In the genomic region with DNA sequence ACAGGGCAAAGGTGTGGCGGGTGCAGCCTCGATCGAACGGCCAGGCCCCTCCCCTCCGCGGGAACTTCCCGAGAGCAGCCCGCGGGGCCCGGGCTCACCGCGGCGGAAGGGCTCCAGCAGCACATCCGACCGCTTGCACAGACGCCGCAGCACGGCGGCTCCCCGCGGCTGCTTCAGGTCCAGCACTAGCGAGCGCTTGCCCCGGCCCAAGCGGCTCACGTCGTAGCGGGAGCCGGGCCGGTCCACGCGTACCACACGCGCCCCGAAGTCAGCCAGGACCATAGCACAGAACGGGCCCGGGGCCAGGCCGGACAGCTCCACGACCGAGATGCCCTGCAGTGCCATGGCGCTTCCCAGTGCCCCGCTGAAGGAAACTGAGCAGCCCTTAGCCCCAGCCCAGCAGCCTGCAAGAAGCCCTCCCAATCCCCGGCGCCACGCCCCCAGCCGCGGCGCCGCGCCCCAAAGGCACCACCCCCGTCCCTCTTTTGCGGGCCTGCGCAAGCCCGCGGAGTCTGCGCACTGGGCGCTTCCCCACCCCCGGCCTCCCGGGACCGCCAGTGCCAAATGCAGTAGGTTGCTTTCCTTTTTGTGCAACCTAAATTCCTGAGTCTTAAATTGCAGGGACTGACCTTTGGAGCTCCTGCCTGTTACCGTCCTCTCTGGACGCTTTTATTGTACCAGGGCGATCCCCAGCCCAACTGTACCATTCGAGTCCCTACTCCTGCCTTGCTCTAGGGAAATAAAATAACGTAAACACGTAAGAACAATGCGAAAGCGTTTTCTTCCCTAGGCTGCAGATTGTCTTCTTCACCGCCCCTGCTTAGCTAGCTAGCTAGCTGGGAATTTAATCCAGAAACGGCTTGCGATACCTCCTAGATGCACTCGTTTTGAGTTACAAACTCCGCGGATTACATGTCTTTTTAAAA, we compare ENCODE assay signal across 1 cellular context.
A peak's percentile ranks its signal among the peaks of the same experiment; 100 is the strongest.
TF ChIP-seq lines count a peak whose summit lies in the region.

A gene (minus strand): TSS at position 376 of the 926 bp plus-strand sequence. CDS start 31 bp downstream, at position 345.

TF ChIP-seq in K562, 482 proteins besides CTCF, POLR2A, EP300 and RAD21 (continued from another document and continues in another):
- TF ChIP-seq, protein P1, sequence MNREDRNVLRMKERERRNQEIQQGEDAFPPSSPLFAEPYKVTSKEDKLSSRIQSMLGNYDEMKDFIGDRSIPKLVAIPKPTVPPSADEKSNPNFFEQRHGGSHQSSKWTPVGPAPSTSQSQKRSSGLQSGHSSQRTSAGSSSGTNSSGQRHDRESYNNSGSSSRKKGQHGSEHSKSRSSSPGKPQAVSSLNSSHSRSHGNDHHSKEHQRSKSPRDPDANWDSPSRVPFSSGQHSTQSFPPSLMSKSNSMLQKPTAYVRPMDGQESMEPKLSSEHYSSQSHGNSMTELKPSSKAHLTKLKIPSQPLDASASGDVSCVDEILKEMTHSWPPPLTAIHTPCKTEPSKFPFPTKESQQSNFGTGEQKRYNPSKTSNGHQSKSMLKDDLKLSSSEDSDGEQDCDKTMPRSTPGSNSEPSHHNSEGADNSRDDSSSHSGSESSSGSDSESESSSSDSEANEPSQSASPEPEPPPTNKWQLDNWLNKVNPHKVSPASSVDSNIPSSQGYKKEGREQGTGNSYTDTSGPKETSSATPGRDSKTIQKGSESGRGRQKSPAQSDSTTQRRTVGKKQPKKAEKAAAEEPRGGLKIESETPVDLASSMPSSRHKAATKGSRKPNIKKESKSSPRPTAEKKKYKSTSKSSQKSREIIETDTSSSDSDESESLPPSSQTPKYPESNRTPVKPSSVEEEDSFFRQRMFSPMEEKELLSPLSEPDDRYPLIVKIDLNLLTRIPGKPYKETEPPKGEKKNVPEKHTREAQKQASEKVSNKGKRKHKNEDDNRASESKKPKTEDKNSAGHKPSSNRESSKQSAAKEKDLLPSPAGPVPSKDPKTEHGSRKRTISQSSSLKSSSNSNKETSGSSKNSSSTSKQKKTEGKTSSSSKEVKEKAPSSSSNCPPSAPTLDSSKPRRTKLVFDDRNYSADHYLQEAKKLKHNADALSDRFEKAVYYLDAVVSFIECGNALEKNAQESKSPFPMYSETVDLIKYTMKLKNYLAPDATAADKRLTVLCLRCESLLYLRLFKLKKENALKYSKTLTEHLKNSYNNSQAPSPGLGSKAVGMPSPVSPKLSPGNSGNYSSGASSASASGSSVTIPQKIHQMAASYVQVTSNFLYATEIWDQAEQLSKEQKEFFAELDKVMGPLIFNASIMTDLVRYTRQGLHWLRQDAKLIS (CRISPR knock-in tag; IDR thresholded peaks at IDR 0.05) = peak; percentile 86
- TF ChIP-seq NONO (IDR thresholded peaks at IDR 0.05; ENCODE audit: low read depth in 2 of 2, low read length in 1 of 2) = peak; percentile 64 to 70; a peak in 2 of 4 replicates
- 0 out of 2 replicates have a peak, but pooled peaks have one; percentile 34 for TF ChIP-seq ELF4 (CRISPR knock-in tag; IDR thresholded peaks at IDR 0.05)
- no peak for TF ChIP-seq HMG20A (CRISPR knock-in tag; conservative IDR thresholded peaks at IDR 0.05)
- TF ChIP-seq ZNF232 (CRISPR knock-in tag; IDR thresholded peaks at IDR 0.05) = no peak
- peak; percentile 58; the same call in 1 of the 2 replicates for TF ChIP-seq ZNF431 (CRISPR knock-in tag; IDR thresholded peaks at IDR 0.05)
- TF ChIP-seq BRD4 (IDR thresholded peaks at IDR 0.05) = 0 out of 2 replicates have a peak, but pooled peaks have one; percentile 35
- TF ChIP-seq, protein P2, sequence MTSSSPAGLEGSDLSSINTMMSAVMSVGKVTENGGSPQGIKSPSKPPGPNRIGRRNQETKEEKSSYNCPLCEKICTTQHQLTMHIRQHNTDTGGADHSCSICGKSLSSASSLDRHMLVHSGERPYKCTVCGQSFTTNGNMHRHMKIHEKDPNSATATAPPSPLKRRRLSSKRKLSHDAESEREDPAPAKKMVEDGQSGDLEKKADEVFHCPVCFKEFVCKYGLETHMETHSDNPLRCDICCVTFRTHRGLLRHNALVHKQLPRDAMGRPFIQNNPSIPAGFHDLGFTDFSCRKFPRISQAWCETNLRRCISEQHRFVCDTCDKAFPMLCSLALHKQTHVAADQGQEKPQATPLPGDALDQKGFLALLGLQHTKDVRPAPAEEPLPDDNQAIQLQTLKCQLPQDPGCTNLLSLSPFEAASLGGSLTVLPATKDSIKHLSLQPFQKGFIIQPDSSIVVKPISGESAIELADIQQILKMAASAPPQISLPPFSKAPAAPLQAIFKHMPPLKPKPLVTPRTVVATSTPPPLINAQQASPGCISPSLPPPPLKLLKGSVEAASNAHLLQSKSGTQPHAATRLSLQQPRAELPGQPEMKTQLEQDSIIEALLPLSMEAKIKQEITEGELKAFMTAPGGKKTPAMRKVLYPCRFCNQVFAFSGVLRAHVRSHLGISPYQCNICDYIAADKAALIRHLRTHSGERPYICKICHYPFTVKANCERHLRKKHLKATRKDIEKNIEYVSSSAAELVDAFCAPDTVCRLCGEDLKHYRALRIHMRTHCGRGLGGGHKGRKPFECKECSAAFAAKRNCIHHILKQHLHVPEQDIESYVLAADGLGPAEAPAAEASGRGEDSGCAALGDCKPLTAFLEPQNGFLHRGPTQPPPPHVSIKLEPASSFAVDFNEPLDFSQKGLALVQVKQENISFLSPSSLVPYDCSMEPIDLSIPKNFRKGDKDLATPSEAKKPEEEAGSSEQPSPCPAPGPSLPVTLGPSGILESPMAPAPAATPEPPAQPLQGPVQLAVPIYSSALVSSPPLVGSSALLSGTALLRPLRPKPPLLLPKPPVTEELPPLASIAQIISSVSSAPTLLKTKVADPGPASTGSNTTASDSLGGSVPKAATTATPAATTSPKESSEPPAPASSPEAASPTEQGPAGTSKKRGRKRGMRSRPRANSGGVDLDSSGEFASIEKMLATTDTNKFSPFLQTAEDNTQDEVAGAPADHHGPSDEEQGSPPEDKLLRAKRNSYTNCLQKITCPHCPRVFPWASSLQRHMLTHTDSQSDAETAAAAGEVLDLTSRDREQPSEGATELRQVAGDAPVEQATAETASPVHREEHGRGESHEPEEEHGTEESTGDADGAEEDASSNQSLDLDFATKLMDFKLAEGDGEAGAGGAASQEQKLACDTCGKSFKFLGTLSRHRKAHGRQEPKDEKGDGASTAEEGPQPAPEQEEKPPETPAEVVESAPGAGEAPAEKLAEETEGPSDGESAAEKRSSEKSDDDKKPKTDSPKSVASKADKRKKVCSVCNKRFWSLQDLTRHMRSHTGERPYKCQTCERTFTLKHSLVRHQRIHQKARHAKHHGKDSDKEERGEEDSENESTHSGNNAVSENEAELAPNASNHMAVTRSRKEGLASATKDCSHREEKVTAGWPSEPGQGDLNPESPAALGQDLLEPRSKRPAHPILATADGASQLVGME (CRISPR knock-in tag; IDR thresholded peaks at IDR 0.05) = no peak
- TF ChIP-seq TEAD2 (tag; IDR thresholded peaks at IDR 0.05) = 0 out of 2 replicates have a peak, but pooled peaks have one; percentile 48
- TF ChIP-seq L3MBTL2 (IDR thresholded peaks at IDR 0.05) = peak; percentile 90
- no peak for TF ChIP-seq RBM17 (IDR thresholded peaks at IDR 0.05; ENCODE audit: borderline replicate concordance, low read depth, low read length)
- TF ChIP-seq PHF8 (IDR thresholded peaks at IDR 0.05; ENCODE audit: borderline replicate concordance, low read length) = peak; percentile 92
- TF ChIP-seq ILF3 (IDR thresholded peaks at IDR 0.05; ENCODE audit: borderline replicate concordance) = peak; percentile 31; the same call in 1 of the 2 replicates
- no peak; the same call in 1 of the 2 replicates for TF ChIP-seq ESRRA (IDR thresholded peaks at IDR 0.05; ENCODE audit: borderline replicate concordance, low read depth)
- no peak; a peak in 1 of 4 replicates for TF ChIP-seq ETV6 (IDR thresholded peaks at IDR 0.05; ENCODE audit: borderline replicate concordance in 1 of 2, low read depth in 2 of 2, low read length in 1 of 2)
- TF ChIP-seq ETV6 (CRISPR knock-in tag; IDR thresholded peaks at IDR 0.05; ENCODE audit: borderline replicate concordance) = peak; percentile 48; the same call in 1 of the 2 replicates
- TF ChIP-seq HMGN3 (IDR thresholded peaks at IDR 0.05; ENCODE audit: borderline replicate concordance, extremely low read depth, insufficient read length, low read depth, low read length) = peak; percentile 90
- TF ChIP-seq KLF10 (CRISPR knock-in tag; IDR thresholded peaks at IDR 0.05) = no peak
- TF ChIP-seq ZNF589 (CRISPR knock-in tag; IDR thresholded peaks at IDR 0.05; ENCODE audit: low read depth) = 0 out of 2 replicates have a peak, but pooled peaks have one; percentile 50
- peak; percentile 63; the same call in 1 of the 2 replicates for TF ChIP-seq CBX1 (IDR thresholded peaks at IDR 0.05; ENCODE audit: low read depth)
- TF ChIP-seq, protein P3, sequence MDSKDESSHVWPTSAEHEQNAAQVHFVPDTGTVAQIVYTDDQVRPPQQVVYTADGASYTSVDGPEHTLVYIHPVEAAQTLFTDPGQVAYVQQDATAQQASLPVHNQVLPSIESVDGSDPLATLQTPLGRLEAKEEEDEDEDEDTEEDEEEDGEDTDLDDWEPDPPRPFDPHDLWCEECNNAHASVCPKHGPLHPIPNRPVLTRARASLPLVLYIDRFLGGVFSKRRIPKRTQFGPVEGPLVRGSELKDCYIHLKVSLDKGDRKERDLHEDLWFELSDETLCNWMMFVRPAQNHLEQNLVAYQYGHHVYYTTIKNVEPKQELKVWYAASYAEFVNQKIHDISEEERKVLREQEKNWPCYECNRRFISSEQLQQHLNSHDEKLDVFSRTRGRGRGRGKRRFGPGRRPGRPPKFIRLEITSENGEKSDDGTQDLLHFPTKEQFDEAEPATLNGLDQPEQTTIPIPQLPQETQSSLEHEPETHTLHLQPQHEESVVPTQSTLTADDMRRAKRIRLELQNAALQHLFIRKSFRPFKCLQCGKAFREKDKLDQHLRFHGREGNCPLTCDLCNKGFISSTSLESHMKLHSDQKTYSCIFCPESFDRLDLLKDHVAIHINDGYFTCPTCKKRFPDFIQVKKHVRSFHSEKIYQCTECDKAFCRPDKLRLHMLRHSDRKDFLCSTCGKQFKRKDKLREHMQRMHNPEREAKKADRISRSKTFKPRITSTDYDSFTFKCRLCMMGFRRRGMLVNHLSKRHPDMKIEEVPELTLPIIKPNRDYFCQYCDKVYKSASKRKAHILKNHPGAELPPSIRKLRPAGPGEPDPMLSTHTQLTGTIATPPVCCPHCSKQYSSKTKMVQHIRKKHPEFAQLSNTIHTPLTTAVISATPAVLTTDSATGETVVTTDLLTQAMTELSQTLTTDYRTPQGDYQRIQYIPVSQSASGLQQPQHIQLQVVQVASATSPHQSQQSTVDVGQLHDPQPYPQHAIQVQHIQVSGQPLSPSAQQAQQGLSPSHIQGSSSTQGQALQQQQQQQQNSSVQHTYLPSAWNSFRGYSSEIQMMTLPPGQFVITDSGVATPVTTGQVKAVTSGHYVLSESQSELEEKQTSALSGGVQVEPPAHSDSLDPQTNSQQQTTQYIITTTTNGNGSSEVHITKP (IDR thresholded peaks at IDR 0.05; ENCODE audit: partially characterized antibody) = peak; percentile 60
- peak; percentile 82 for TF ChIP-seq SAP30 (IDR thresholded peaks at IDR 0.05; ENCODE audit: borderline replicate concordance, insufficient read depth, low read depth, low read length, poor library complexity, severe bottlenecking)
- no peak; the same call in 1 of the 2 replicates for TF ChIP-seq MAFF (IDR thresholded peaks at IDR 0.05; ENCODE audit: low read length)
- TF ChIP-seq NFATC3 (IDR thresholded peaks at IDR 0.05) = no peak
- TF ChIP-seq, protein P4, sequence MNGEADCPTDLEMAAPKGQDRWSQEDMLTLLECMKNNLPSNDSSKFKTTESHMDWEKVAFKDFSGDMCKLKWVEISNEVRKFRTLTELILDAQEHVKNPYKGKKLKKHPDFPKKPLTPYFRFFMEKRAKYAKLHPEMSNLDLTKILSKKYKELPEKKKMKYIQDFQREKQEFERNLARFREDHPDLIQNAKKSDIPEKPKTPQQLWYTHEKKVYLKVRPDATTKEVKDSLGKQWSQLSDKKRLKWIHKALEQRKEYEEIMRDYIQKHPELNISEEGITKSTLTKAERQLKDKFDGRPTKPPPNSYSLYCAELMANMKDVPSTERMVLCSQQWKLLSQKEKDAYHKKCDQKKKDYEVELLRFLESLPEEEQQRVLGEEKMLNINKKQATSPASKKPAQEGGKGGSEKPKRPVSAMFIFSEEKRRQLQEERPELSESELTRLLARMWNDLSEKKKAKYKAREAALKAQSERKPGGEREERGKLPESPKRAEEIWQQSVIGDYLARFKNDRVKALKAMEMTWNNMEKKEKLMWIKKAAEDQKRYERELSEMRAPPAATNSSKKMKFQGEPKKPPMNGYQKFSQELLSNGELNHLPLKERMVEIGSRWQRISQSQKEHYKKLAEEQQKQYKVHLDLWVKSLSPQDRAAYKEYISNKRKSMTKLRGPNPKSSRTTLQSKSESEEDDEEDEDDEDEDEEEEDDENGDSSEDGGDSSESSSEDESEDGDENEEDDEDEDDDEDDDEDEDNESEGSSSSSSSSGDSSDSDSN (IDR thresholded peaks at IDR 0.05; ENCODE audit: borderline replicate concordance in 1 of 2, low read depth in 2 of 2, low read length in 2 of 2) = peak; percentile 98 to 99
- TF ChIP-seq, protein P5, sequence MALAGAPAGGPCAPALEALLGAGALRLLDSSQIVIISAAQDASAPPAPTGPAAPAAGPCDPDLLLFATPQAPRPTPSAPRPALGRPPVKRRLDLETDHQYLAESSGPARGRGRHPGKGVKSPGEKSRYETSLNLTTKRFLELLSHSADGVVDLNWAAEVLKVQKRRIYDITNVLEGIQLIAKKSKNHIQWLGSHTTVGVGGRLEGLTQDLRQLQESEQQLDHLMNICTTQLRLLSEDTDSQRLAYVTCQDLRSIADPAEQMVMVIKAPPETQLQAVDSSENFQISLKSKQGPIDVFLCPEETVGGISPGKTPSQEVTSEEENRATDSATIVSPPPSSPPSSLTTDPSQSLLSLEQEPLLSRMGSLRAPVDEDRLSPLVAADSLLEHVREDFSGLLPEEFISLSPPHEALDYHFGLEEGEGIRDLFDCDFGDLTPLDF (CRISPR knock-in tag; IDR thresholded peaks at IDR 0.05) = 0 out of 2 replicates have a peak, but pooled peaks have one; percentile 28
- TF ChIP-seq CXXC5 (CRISPR knock-in tag; IDR thresholded peaks at IDR 0.05) = peak; percentile 84
- TF ChIP-seq NFE2L1 (tag; IDR thresholded peaks at IDR 0.05; ENCODE audit: borderline replicate concordance, low read depth) = no peak
- TF ChIP-seq NRF1 (conservative IDR thresholded peaks at IDR 0.05 in 1 of 2, IDR thresholded peaks at IDR 0.05 in 1 of 2) = peak; percentile 99
- TF ChIP-seq, protein P6, sequence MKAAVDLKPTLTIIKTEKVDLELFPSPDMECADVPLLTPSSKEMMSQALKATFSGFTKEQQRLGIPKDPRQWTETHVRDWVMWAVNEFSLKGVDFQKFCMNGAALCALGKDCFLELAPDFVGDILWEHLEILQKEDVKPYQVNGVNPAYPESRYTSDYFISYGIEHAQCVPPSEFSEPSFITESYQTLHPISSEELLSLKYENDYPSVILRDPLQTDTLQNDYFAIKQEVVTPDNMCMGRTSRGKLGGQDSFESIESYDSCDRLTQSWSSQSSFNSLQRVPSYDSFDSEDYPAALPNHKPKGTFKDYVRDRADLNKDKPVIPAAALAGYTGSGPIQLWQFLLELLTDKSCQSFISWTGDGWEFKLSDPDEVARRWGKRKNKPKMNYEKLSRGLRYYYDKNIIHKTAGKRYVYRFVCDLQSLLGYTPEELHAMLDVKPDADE (conservative IDR thresholded peaks at IDR 0.05; ENCODE audit: control insufficient read depth, low read depth, low read length) = 0 out of 2 replicates have a peak, but pooled peaks have one; percentile 38
